In genomic region chr7:92884218-92884617, GRCh38 we compare ENCODE assay signal across 24 cellular contexts. TPM values are rescaled to one million over a fixed set of nuclear protein-coding genes. Genes with fewer than 3 reads are reported as not detected.
A peak's percentile ranks its signal among the peaks of the same experiment; 100 is the strongest.
DNase-seq lines count a peak whose midpoint lies in the region; ATAC-seq, FAIRE-seq and TF ChIP-seq lines count a peak whose summit lies in the region.
"Had no signal": no experiment of that assay in that cellular context is flagged by ENCODE, and none has a peak within 500 bp of the region (broad histone marks: within the 10 kb centered on the region; RNA-seq: fewer than 3 reads in every experiment).

No MANE protein-coding gene starts in this region.

- no peak for FAIRE-seq in GM12891 (lab: Jason Lieb, UNC)
- FAIRE-seq: HepG2, K562 had no signal

- H3K9me3 ChIP-seq in OCI-LY3 (ENCODE audit: insufficient read depth, low read length): peaks cover 2% of the 10 kb centered on the region; the same call in 1 of the 2 replicates
- H3K9me3 ChIP-seq: HAP-1 had no signal

- no peaks in the 10 kb centered on the region for H4K20me1 ChIP-seq in OCI-LY3 (ENCODE audit: insufficient read depth, low read length)

- H3K4me1 ChIP-seq in OCI-LY3 (ENCODE audit: low read length): peaks cover 26% of the 10 kb centered on the region
- H3K4me1 ChIP-seq: HAP-1 had no signal

- H3K27ac Mint-ChIP-seq in activated CD8-positive, alpha-beta T cell treated with anti-CD3 and anti-CD28 coated beads for 36 hours: no peak overlapping the region
- no peak overlapping the region for H3K27ac Mint-ChIP-seq in activated CD8-positive, alpha-beta T cell treated with anti-CD3 and anti-CD28 coated beads, Interleukin-2, amount 10 ng/mL, durations not matched to agents 7 days and 5 days
- H3K27ac Mint-ChIP-seq in stimulated activated memory B cell treated with anti-CD40 and anti-IgM and Interleukin-4, amounts not matched to agents 10 μg/mL and 1 μg/mL and 100 μg/mL, for 72 hours: no peak overlapping the region
- H3K27ac Mint-ChIP-seq: CD8-positive, alpha-beta memory T cell; GM23338 had no signal

- H3K4me3 ChIP-seq in OCI-LY3 (ENCODE audit: low read length): no peak overlapping the region
- H3K4me3 ChIP-seq: GM23338, HAP-1, K562, MG63, PC-9, SK-N-MC had no signal

- H3K9me3 Mint-ChIP-seq in activated CD8-positive, alpha-beta T cell treated with anti-CD3 and anti-CD28 coated beads for 36 hours: peaks cover 37% of the 10 kb centered on the region
- peaks cover 51% of the 10 kb centered on the region for H3K9me3 Mint-ChIP-seq in activated CD8-positive, alpha-beta T cell treated with anti-CD3 and anti-CD28 coated beads, Interleukin-2, amount 10 ng/mL, durations not matched to agents 7 days and 5 days (ENCODE audit: insufficient read depth)
- peaks cover 27% of the 10 kb centered on the region for H3K9me3 Mint-ChIP-seq in stimulated activated memory B cell treated with anti-CD40 and anti-IgM and Interleukin-4, amounts not matched to agents 10 μg/mL and 1 μg/mL and 100 μg/mL, for 72 hours
- H3K9me3 Mint-ChIP-seq: GM23338 had no signal

- H3K27me3 Mint-ChIP-seq in activated CD8-positive, alpha-beta T cell treated with anti-CD3 and anti-CD28 coated beads for 36 hours: peaks cover under 1% of the 10 kb centered on the region
- peaks cover 21% of the 10 kb centered on the region for H3K27me3 Mint-ChIP-seq in activated CD8-positive, alpha-beta T cell treated with anti-CD3 and anti-CD28 coated beads, Interleukin-2, amount 10 ng/mL, durations not matched to agents 7 days and 5 days (ENCODE audit: low read depth)
- H3K27me3 Mint-ChIP-seq in stimulated activated memory B cell treated with anti-CD40 and anti-IgM and Interleukin-4, amounts not matched to agents 10 μg/mL and 1 μg/mL and 100 μg/mL, for 72 hours: no peaks in the 10 kb centered on the region

- no peak for TF ChIP-seq POLR2A in GM12891 (IDR thresholded peaks at IDR 0.05; ENCODE audit: low read depth, low read length)

- H3K4me1 Mint-ChIP-seq in activated CD8-positive, alpha-beta T cell treated with anti-CD3 and anti-CD28 coated beads for 36 hours (ENCODE audit: low read depth): peaks cover 19% of the 10 kb centered on the region
- H3K4me1 Mint-ChIP-seq in activated CD8-positive, alpha-beta T cell treated with anti-CD3 and anti-CD28 coated beads, Interleukin-2, amount 10 ng/mL, durations not matched to agents 7 days and 5 days (ENCODE audit: low read depth): peaks cover 19% of the 10 kb centered on the region
- H3K4me1 Mint-ChIP-seq in stimulated activated memory B cell treated with anti-CD40 and anti-IgM and Interleukin-4, amounts not matched to agents 10 μg/mL and 1 μg/mL and 100 μg/mL, for 72 hours: peaks cover 7% of the 10 kb centered on the region
- H3K4me1 Mint-ChIP-seq: GM23338 had no signal

- no peak for TF ChIP-seq CTCF in activated CD8-positive, alpha-beta T cell treated with anti-CD3 and anti-CD28 coated beads for 36 hours (IDR thresholded peaks at IDR 0.05)
- no peak for TF ChIP-seq CTCF in OCI-LY3 (IDR thresholded peaks at IDR 0.05; ENCODE audit: low read depth, low read length)

- peak overlapping the region; percentile 59 for H3K27ac ChIP-seq in OCI-LY3 (ENCODE audit: low read length)
- H3K27ac ChIP-seq: C4-2B, HL-60, PC-9, RWPE1, SK-N-MC had no signal

- POLR2A ChIA-PET in activated CD8-positive, alpha-beta T cell treated with anti-CD3 and anti-CD28 coated beads for 36 hours (lab: Charles Lee): interaction anchor here (0.7 to 0.8 kb wide), 2 partner anchors 71 to 81 kb away, joined by 3 read pairs; no protein-coding TSS in a partner anchor
- POLR2A ChIA-PET in activated CD8-positive, alpha-beta T cell treated with anti-CD3 and anti-CD28 coated beads, Interleukin-2, amount 10 ng/mL, durations not matched to agents 7 days and 5 days (lab: Charles Lee): no interaction called here

- DNase-seq in activated CD8-positive, alpha-beta T cell treated with anti-CD3 and anti-CD28 coated beads for 36 hours: no peak
- DNase-seq in activated CD8-positive, alpha-beta T cell treated with anti-CD3 and anti-CD28 coated beads, Interleukin-2, amount 10 ng/mL, durations not matched to agents 7 days and 5 days: no peak
- no peak for DNase-seq in GM12891 (ENCODE audit: insufficient read length, low spot score)
- no peak for DNase-seq in activated effector memory CD4-positive, alpha-beta T cell treated with anti-CD3 and anti-CD28 coated beads, Interleukin-2, amount 50 U/mL, for 16 hours
- DNase-seq: CD8-positive, alpha-beta memory T cell; GDM1; MG63; NCI-H1417; NCI-H187; NCI-H446; NCI-H526; PC-9; SHP77 treated with DMSO at 0.1 percent for 48 hours had no signal

- CTCF ChIA-PET in activated CD8-positive, alpha-beta T cell treated with anti-CD3 and anti-CD28 coated beads for 36 hours (lab: Charles Lee): no interaction called here
- CTCF ChIA-PET in activated CD8-positive, alpha-beta T cell treated with anti-CD3 and anti-CD28 coated beads, Interleukin-2, amount 10 ng/mL, durations not matched to agents 7 days and 5 days (lab: Charles Lee): no interaction called here

- H3K27me3 ChIP-seq in OCI-LY3 (ENCODE audit: low read depth, low read length): no peaks in the 10 kb centered on the region
- H3K27me3 ChIP-seq: MG63 had no signal

- no peak overlapping the region for H2AFZ ChIP-seq in OCI-LY3 (ENCODE audit: low read depth, low read length)
- H2AFZ ChIP-seq: GM23338, PC-9 had no signal

- H3K36me3 Mint-ChIP-seq in activated CD8-positive, alpha-beta T cell treated with anti-CD3 and anti-CD28 coated beads for 36 hours (ENCODE audit: low read depth): peaks cover 8% of the 10 kb centered on the region
- H3K36me3 Mint-ChIP-seq in activated CD8-positive, alpha-beta T cell treated with anti-CD3 and anti-CD28 coated beads, Interleukin-2, amount 10 ng/mL, durations not matched to agents 7 days and 5 days (ENCODE audit: low read depth): peaks cover 40% of the 10 kb centered on the region
- no peaks in the 10 kb centered on the region for H3K36me3 Mint-ChIP-seq in stimulated activated memory B cell treated with anti-CD40 and anti-IgM and Interleukin-4, amounts not matched to agents 10 μg/mL and 1 μg/mL and 100 μg/mL, for 72 hours

- no peaks in the 10 kb centered on the region for H3K79me2 ChIP-seq in OCI-LY3 (ENCODE audit: low read length)

- no peak overlapping the region for H3K4me3 Mint-ChIP-seq in activated CD8-positive, alpha-beta T cell treated with anti-CD3 and anti-CD28 coated beads for 36 hours
- no peak overlapping the region for H3K4me3 Mint-ChIP-seq in activated CD8-positive, alpha-beta T cell treated with anti-CD3 and anti-CD28 coated beads, Interleukin-2, amount 10 ng/mL, durations not matched to agents 7 days and 5 days
- H3K4me3 Mint-ChIP-seq in stimulated activated memory B cell treated with anti-CD40 and anti-IgM and Interleukin-4, amounts not matched to agents 10 μg/mL and 1 μg/mL and 100 μg/mL, for 72 hours: no peak overlapping the region
- H3K4me3 Mint-ChIP-seq: CD8-positive, alpha-beta memory T cell; GM23338 had no signal

- peaks cover 4% of the 10 kb centered on the region for H3K36me3 ChIP-seq in OCI-LY3 (replicated peaks; ENCODE audit: low read depth, low read length)
- H3K36me3 ChIP-seq: HAP-1, MG63 had no signal

- ATAC-seq in activated CD8-positive, alpha-beta T cell treated with anti-CD3 and anti-CD28 coated beads for 36 hours: peak; percentile 27
- ATAC-seq in activated CD8-positive, alpha-beta T cell treated with anti-CD3 and anti-CD28 coated beads, Interleukin-2, amount 10 ng/mL, durations not matched to agents 7 days and 5 days: no peak
- peak; percentile 63 for ATAC-seq in stimulated activated memory B cell treated with anti-CD40 and anti-IgM and Interleukin-4, amounts not matched to agents 10 μg/mL and 1 μg/mL and 100 μg/mL, for 72 hours
- ATAC-seq in HG02763 (IDR thresholded peaks at IDR 0.05; ENCODE audit: unreplicated experiment): no peak
- ATAC-seq: GM23338, HepG2, K562 had no signal

- intact Hi-C loops in activated CD8-positive, alpha-beta T cell treated with anti-CD3 and anti-CD28 coated beads for 36 hours (cut with micrococcal nuclease): no loop called here

- peak overlapping the region; percentile 47 for H3K4me2 ChIP-seq in OCI-LY3 (ENCODE audit: low read length)
- H3K4me2 ChIP-seq: GM23338, PC-9 had no signal

- H3K9ac ChIP-seq in OCI-LY3 (ENCODE audit: low read length): no peak overlapping the region

TF ChIP-seq in GM12891, 5 proteins besides CTCF, POLR2A, EP300 and RAD21:
- TF ChIP-seq SPI1 (IDR thresholded peaks at IDR 0.05; ENCODE audit: low read depth, low read length) (peak; percentile 50; the same call in 1 of the 2 replicates), POU2F2 (IDR thresholded peaks at IDR 0.05; ENCODE audit: low read depth, low read length) (no peak), TAF1 (IDR thresholded peaks at IDR 0.05; ENCODE audit: low read depth, low read length) (no peak), PAX5 (IDR thresholded peaks at IDR 0.05; ENCODE audit: insufficient read depth, low read length, severe bottlenecking) (no peak), POLR2AphosphoS5 (IDR thresholded peaks at IDR 0.05; ENCODE audit: low read depth, low read length) (no peak)

RNA-seq across cellular contexts. Expression of gene CDK6, which starts 47.8 kb away (rescaled TPM):
- 100 to 1,000 TPM; 130 to 138 TPM for total RNA-seq in activated CD8-positive, alpha-beta T cell treated with anti-CD3 and anti-CD28 coated beads for 36 hours
- total RNA-seq in activated CD8-positive, alpha-beta T cell treated with anti-CD3 and anti-CD28 coated beads, Interleukin-2, amount 10 ng/mL, durations not matched to agents 7 days and 5 days: 100 to 1,000 TPM; 159 to 160 TPM
- polyA plus RNA-seq in GM12891 (2012; ENCODE audit: low read depth, missing spikeins): 5.2 TPM

Comparison
In these comparisons a context has a peak if more than half of its experiments do, and no peak if none do; other contexts are left out.
1. ATAC-seq: peak in activated CD8-positive, alpha-beta T cell treated with anti-CD3 and anti-CD28 coated beads for 36 hours (single experiment) and stimulated activated memory B cell treated with anti-CD40 and anti-IgM and Interleukin-4, amounts not matched to agents 10 μg/mL and 1 μg/mL and 100 μg/mL, for 72 hours (single experiment); none in activated CD8-positive, alpha-beta T cell treated with anti-CD3 and anti-CD28 coated beads, Interleukin-2, amount 10 ng/mL, durations not matched to agents 7 days and 5 days (single experiment) and HG02763 (single experiment).